ENCODE assay signal across 9 cellular contexts in genomic region chr17:79840204-79840988, GRCh38. TPM values are rescaled to one million over a fixed set of nuclear protein-coding genes. Genes with fewer than 3 reads are reported as not detected.
DNase-seq lines count a peak whose midpoint lies in the region; ATAC-seq and TF ChIP-seq lines count a peak whose summit lies in the region.
"Had no signal": no experiment of that assay in that cellular context is flagged by ENCODE, and none has a peak within 500 bp of the region (broad histone marks: within the 10 kb centered on the region; RNA-seq: fewer than 3 reads in every experiment).

No MANE protein-coding gene starts in this region.

- CTCF ChIA-PET in activated CD4-positive, alpha-beta T cell treated with anti-CD3 and anti-CD28 coated beads for 36 hours (lab: Charles Lee), result interaction anchor here (0.9 to 2.5 kb wide), 10 partner anchors 10 to 153 kb away, joined by 3 to 14 read pairs (median 3); partner anchors contain the start of gene CBX8

- no peak overlapping the region; the same call in 1 of the 2 replicates for H3K4me3 ChIP-seq in WERI-Rb-1 (ENCODE audit: low read depth, low read length)
- H3K4me3 ChIP-seq in esophagus squamous epithelium, result peak overlapping the region; percentile 36 to 90 (median 64)
- peak overlapping the region; percentile 41 for H3K4me3 ChIP-seq in neuron (ENCODE audit: low read length)

- H3K9me3 ChIP-seq in WERI-Rb-1 (ENCODE audit: severe bottlenecking) (peaks cover 13% of the 10 kb centered on the region), esophagus squamous epithelium (no peaks in the 10 kb centered on the region), neuron (ENCODE audit: low read length) (no peaks in the 10 kb centered on the region)

- intact Hi-C loops in activated CD4-positive, alpha-beta T cell treated with anti-CD3 and anti-CD28 coated beads for 36 hours (cut with DNase I, micrococcal nuclease), result loop anchor here in 1 of 2 experiments (2.0 kb wide), 1 partner anchor 36 kb away; no protein-coding TSS in a partner anchor
- intact Hi-C loops in esophagus squamous epithelium (cut with DNase I), result loop anchor here (5.0 kb wide), 1 partner anchor 43 kb away; the partner anchor contains the start of gene CBX8

- POLR2A ChIA-PET in activated CD4-positive, alpha-beta T cell treated with anti-CD3 and anti-CD28 coated beads for 36 hours (lab: Charles Lee), result interaction anchor here (0.5 to 2.2 kb wide), 5 partner anchors 27 to 1046 kb away, joined by 3 to 11 read pairs (median 6); no protein-coding TSS in a partner anchor

- WGBS in esophagus squamous epithelium, 2 donors, result 7 to 20% methylated on average over 2 to 39 of the region's 78 CpGs

- H3K27ac ChIP-seq in WERI-Rb-1, result peak overlapping the region; percentile 58
- peak overlapping the region; percentile 88 to 99 (median 98) for H3K27ac ChIP-seq in esophagus squamous epithelium

- no peak for ATAC-seq in activated CD4-positive, alpha-beta T cell treated with anti-CD3 and anti-CD28 coated beads for 36 hours
- ATAC-seq in HG03457 (IDR thresholded peaks at IDR 0.05; ENCODE audit: unreplicated experiment), result no peak

- H3K4me3 Mint-ChIP-seq in activated CD4-positive, alpha-beta T cell treated with anti-CD3 and anti-CD28 coated beads for 36 hours, result peak overlapping the region; percentile 21

- H3K4me1 Mint-ChIP-seq in activated CD4-positive, alpha-beta T cell treated with anti-CD3 and anti-CD28 coated beads for 36 hours, result peaks cover 44% of the 10 kb centered on the region

- no peak for TF ChIP-seq POLR2A in esophagus squamous epithelium (IDR thresholded peaks at IDR 0.05)

- no peaks in the 10 kb centered on the region for H3K9me3 Mint-ChIP-seq in activated CD4-positive, alpha-beta T cell treated with anti-CD3 and anti-CD28 coated beads for 36 hours (ENCODE audit: low read depth)
- H3K9me3 Mint-ChIP-seq: activated naive CD4-positive, alpha-beta T cell treated with anti-CD3 and anti-CD28 coated beads, Interleukin-2, amount 50 U/mL, for 72 hours had no signal

- peaks cover 32% of the 10 kb centered on the region for H3K27me3 ChIP-seq in WERI-Rb-1 (ENCODE audit: insufficient read depth, low read depth, severe bottlenecking)
- peaks cover 21 to 59% (median 35%) of the 10 kb centered on the region in 4 donors for H3K27me3 ChIP-seq in esophagus squamous epithelium
- H3K27me3 ChIP-seq in neuron (ENCODE audit: insufficient read depth, low read length), result peaks cover 42% of the 10 kb centered on the region

- peaks cover 3% of the 10 kb centered on the region for H3K36me3 Mint-ChIP-seq in activated CD4-positive, alpha-beta T cell treated with anti-CD3 and anti-CD28 coated beads for 36 hours (ENCODE audit: low read depth)

- no peak overlapping the region for H3K27ac Mint-ChIP-seq in activated CD4-positive, alpha-beta T cell treated with anti-CD3 and anti-CD28 coated beads for 36 hours
- H3K27ac Mint-ChIP-seq: activated naive CD4-positive, alpha-beta T cell treated with anti-CD3 and anti-CD28 coated beads, Interleukin-2, amount 50 U/mL, for 72 hours had no signal

- H3K4me1 ChIP-seq in esophagus squamous epithelium (peaks cover 76 to 90% (median 81%) of the 10 kb centered on the region in 3 donors), neuron (ENCODE audit: insufficient read depth, low read length) (peaks cover 39% of the 10 kb centered on the region)

- peaks cover 31% of the 10 kb centered on the region for H3K27me3 Mint-ChIP-seq in activated CD4-positive, alpha-beta T cell treated with anti-CD3 and anti-CD28 coated beads for 36 hours

- H2AFZ ChIP-seq in neuron (ENCODE audit: low read depth, low read length), result peak overlapping the region; percentile 21

- peaks cover 23% of the 10 kb centered on the region for H3K36me3 ChIP-seq in WERI-Rb-1
- peaks cover 0 to 2% (median 2%) of the 10 kb centered on the region in 3 donors for H3K36me3 ChIP-seq in esophagus squamous epithelium
- peaks cover 12% of the 10 kb centered on the region for H3K36me3 ChIP-seq in neuron (ENCODE audit: insufficient read depth, low read length)

- peak; percentile 53 for TF ChIP-seq CTCF in WERI-Rb-1 (IDR thresholded peaks at IDR 0.05; ENCODE audit: low read depth, low read length)
- peak in 3 of 6 experiments; percentile 9 to 45 (median 23) for TF ChIP-seq CTCF in esophagus squamous epithelium (IDR thresholded peaks at IDR 0.05)

- peak; percentile 69 for DNase-seq in activated CD4-positive, alpha-beta T cell treated with anti-CD3 and anti-CD28 coated beads for 36 hours
- no peak for DNase-seq in activated CD4-positive, alpha-beta T cell treated with anti-CD3 and anti-CD28 coated beads for 1 hour
- DNase-seq in WERI-Rb-1, result peak; percentile 54
- no peak for DNase-seq in esophagus squamous epithelium (lab: John Stamatoyannopoulos, UW)
- no peak for DNase-seq in HT-29 (ENCODE audit: low spot score)
- no peak for DNase-seq in NCI-H2171 (lab: John Stamatoyannopoulos, UW)

RNA-seq across cellular contexts. Expression of gene CBX4, which starts 1.2 kb away (rescaled TPM):
- 10 to 100 TPM; 14.9 to 18.5 TPM for total RNA-seq in activated CD4-positive, alpha-beta T cell treated with anti-CD3 and anti-CD28 coated beads for 36 hours
- 10 to 100 TPM in 3 of 4 donors, 1 to 10 TPM in 1; 9.0 to 26.3 (median 17.1) TPM for total RNA-seq in esophagus squamous epithelium
- 71.4 and 72.0 TPM in 2 replicates for total RNA-seq in HT-29 (2014; rRNA removed; shearing (Covaris generic))

RNA-seq across cellular contexts. Expression of gene CBX8, which starts 43.5 kb away (rescaled TPM):
- total RNA-seq in activated CD4-positive, alpha-beta T cell treated with anti-CD3 and anti-CD28 coated beads for 36 hours, result 1 to 10 TPM; 4.7 to 6.0 TPM
- 1 to 10 TPM; 2.3 to 4.7 (median 2.6) TPM for total RNA-seq in esophagus squamous epithelium
- 14.4 and 14.9 TPM in 2 replicates for total RNA-seq in HT-29 (2014; rRNA removed; shearing (Covaris generic))

Comparison
In these comparisons a context has a peak if more than half of its experiments do, and no peak if none do; other contexts are left out.
1. DNase-seq: peak in activated CD4-positive, alpha-beta T cell treated with anti-CD3 and anti-CD28 coated beads for 36 hours (single experiment) and WERI-Rb-1 (single experiment); none in activated CD4-positive, alpha-beta T cell treated with anti-CD3 and anti-CD28 coated beads for 1 hour (single experiment), esophagus squamous epithelium (single experiment), HT-29 (single experiment) and NCI-H2171 (single experiment).